In the genomic region with DNA sequence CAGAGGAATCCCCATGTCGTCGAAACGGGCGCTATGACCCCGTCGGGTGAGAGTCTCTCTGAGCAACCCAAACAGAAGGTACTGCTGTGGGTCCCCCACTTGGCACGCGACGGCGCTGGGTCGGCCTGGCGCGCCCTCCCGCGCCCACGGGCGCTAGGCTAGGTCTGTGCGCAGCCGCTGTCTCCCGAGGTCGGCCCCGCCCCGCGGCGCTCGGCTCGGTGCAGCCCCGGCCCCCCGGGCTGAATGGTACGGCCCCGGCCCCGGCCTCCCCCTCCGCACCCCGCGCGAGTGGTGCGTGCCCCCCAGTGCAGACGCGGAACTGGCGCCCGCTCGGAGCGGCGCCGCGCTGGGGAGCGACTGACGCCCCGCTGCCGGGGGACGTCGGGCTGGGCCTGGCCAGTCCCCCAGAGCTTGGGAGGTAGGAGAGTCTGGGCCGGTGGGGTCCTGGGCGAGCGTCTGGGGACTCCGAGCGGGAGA, we compare ENCODE assay signal across 1 cellular context.
TF ChIP-seq lines count a peak whose summit lies in the region.

A gene (plus strand): TSS at position 305 of the 477 bp plus-strand sequence.

TF ChIP-seq in GM12878, 131 proteins besides CTCF, POLR2A, EP300 and RAD21 (continued from another document):
- TF ChIP-seq, protein P1, sequence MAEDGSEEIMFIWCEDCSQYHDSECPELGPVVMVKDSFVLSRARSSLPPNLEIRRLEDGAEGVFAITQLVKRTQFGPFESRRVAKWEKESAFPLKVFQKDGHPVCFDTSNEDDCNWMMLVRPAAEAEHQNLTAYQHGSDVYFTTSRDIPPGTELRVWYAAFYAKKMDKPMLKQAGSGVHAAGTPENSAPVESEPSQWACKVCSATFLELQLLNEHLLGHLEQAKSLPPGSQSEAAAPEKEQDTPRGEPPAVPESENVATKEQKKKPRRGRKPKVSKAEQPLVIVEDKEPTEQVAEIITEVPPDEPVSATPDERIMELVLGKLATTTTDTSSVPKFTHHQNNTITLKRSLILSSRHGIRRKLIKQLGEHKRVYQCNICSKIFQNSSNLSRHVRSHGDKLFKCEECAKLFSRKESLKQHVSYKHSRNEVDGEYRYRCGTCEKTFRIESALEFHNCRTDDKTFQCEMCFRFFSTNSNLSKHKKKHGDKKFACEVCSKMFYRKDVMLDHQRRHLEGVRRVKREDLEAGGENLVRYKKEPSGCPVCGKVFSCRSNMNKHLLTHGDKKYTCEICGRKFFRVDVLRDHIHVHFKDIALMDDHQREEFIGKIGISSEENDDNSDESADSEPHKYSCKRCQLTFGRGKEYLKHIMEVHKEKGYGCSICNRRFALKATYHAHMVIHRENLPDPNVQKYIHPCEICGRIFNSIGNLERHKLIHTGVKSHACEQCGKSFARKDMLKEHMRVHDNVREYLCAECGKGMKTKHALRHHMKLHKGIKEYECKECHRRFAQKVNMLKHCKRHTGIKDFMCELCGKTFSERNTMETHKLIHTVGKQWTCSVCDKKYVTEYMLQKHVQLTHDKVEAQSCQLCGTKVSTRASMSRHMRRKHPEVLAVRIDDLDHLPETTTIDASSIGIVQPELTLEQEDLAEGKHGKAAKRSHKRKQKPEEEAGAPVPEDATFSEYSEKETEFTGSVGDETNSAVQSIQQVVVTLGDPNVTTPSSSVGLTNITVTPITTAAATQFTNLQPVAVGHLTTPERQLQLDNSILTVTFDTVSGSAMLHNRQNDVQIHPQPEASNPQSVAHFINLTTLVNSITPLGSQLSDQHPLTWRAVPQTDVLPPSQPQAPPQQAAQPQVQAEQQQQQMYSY (CRISPR knock-in tag; IDR thresholded peaks at IDR 0.05), result no peak
- TF ChIP-seq, protein P2, sequence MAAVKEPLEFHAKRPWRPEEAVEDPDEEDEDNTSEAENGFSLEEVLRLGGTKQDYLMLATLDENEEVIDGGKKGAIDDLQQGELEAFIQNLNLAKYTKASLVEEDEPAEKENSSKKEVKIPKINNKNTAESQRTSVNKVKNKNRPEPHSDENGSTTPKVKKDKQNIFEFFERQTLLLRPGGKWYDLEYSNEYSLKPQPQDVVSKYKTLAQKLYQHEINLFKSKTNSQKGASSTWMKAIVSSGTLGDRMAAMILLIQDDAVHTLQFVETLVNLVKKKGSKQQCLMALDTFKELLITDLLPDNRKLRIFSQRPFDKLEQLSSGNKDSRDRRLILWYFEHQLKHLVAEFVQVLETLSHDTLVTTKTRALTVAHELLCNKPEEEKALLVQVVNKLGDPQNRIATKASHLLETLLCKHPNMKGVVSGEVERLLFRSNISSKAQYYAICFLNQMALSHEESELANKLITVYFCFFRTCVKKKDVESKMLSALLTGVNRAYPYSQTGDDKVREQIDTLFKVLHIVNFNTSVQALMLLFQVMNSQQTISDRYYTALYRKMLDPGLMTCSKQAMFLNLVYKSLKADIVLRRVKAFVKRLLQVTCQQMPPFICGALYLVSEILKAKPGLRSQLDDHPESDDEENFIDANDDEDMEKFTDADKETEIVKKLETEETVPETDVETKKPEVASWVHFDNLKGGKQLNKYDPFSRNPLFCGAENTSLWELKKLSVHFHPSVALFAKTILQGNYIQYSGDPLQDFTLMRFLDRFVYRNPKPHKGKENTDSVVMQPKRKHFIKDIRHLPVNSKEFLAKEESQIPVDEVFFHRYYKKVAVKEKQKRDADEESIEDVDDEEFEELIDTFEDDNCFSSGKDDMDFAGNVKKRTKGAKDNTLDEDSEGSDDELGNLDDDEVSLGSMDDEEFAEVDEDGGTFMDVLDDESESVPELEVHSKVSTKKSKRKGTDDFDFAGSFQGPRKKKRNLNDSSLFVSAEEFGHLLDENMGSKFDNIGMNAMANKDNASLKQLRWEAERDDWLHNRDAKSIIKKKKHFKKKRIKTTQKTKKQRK (IDR thresholded peaks at IDR 0.05; ENCODE audit: low read depth, low read length), result no peak
- 0 out of 2 replicates have a peak, but pooled peaks have one; percentile 5 for TF ChIP-seq CHD2 (IDR thresholded peaks at IDR 0.05; ENCODE audit: borderline replicate concordance, low read depth, low read length)
- peak; percentile 65; the same call in 1 of the 2 replicates for TF ChIP-seq TAF1 (IDR thresholded peaks at IDR 0.05; ENCODE audit: borderline replicate concordance, low read depth, low read length)
- peak; percentile 59 for TF ChIP-seq IKZF1 (conservative IDR thresholded peaks at IDR 0.05)
- peak; percentile 87 to 96 for TF ChIP-seq BHLHE40 (IDR thresholded peaks at IDR 0.05; ENCODE audit: borderline replicate concordance in 1 of 2, low read depth in 2 of 2, low read length in 1 of 2)
- no peak for TF ChIP-seq RBBP5 (conservative IDR thresholded peaks at IDR 0.05)
- no peak for TF ChIP-seq RUNX3 (IDR thresholded peaks at IDR 0.05; ENCODE audit: low read length)
- TF ChIP-seq POU2F2 (IDR thresholded peaks at IDR 0.05; ENCODE audit: borderline replicate concordance, low read depth, low read length), result peak; percentile 32; the same call in 1 of the 3 replicates
- 0 out of 2 replicates have a peak, but pooled peaks have one; percentile 6 for TF ChIP-seq TCF12 (IDR thresholded peaks at IDR 0.05; ENCODE audit: low read depth, low read length)
- no peak for TF ChIP-seq EZH2 (IDR thresholded peaks at IDR 0.05; ENCODE audit: borderline replicate concordance, control insufficient read depth, low read depth, low read length)
- peak; percentile 79 for TF ChIP-seq POLR2AphosphoS2 (IDR thresholded peaks at IDR 0.05; ENCODE audit: low read depth, low read length)
- TF ChIP-seq, protein P3, sequence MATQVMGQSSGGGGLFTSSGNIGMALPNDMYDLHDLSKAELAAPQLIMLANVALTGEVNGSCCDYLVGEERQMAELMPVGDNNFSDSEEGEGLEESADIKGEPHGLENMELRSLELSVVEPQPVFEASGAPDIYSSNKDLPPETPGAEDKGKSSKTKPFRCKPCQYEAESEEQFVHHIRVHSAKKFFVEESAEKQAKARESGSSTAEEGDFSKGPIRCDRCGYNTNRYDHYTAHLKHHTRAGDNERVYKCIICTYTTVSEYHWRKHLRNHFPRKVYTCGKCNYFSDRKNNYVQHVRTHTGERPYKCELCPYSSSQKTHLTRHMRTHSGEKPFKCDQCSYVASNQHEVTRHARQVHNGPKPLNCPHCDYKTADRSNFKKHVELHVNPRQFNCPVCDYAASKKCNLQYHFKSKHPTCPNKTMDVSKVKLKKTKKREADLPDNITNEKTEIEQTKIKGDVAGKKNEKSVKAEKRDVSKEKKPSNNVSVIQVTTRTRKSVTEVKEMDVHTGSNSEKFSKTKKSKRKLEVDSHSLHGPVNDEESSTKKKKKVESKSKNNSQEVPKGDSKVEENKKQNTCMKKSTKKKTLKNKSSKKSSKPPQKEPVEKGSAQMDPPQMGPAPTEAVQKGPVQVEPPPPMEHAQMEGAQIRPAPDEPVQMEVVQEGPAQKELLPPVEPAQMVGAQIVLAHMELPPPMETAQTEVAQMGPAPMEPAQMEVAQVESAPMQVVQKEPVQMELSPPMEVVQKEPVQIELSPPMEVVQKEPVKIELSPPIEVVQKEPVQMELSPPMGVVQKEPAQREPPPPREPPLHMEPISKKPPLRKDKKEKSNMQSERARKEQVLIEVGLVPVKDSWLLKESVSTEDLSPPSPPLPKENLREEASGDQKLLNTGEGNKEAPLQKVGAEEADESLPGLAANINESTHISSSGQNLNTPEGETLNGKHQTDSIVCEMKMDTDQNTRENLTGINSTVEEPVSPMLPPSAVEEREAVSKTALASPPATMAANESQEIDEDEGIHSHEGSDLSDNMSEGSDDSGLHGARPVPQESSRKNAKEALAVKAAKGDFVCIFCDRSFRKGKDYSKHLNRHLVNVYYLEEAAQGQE (IDR thresholded peaks at IDR 0.05; ENCODE audit: low read depth, low read length), result no peak
- TF ChIP-seq, protein P4, sequence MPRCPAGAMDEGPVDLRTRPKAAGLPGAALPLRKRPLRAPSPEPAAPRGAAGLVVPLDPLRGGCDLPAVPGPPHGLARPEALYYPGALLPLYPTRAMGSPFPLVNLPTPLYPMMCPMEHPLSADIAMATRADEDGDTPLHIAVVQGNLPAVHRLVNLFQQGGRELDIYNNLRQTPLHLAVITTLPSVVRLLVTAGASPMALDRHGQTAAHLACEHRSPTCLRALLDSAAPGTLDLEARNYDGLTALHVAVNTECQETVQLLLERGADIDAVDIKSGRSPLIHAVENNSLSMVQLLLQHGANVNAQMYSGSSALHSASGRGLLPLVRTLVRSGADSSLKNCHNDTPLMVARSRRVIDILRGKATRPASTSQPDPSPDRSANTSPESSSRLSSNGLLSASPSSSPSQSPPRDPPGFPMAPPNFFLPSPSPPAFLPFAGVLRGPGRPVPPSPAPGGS (IDR thresholded peaks at IDR 0.05; ENCODE audit: borderline replicate concordance, insufficient read depth, low read depth, low read length, poor library complexity, severe bottlenecking), result peak; percentile 47
- no peak for TF ChIP-seq MEF2B (IDR thresholded peaks at IDR 0.05; ENCODE audit: partially characterized antibody, poor library complexity, severe bottlenecking)
- TF ChIP-seq BACH1 (IDR thresholded peaks at IDR 0.05; ENCODE audit: borderline replicate concordance), result peak; percentile 89
- TF ChIP-seq CHD1 (IDR thresholded peaks at IDR 0.05; ENCODE audit: low read depth, low read length), result peak; percentile 96
- TF ChIP-seq ZNF622 (IDR thresholded peaks at IDR 0.05), result no peak
TF ChIP-seq in GM12878: peak in this region for 35.
